19 cellular contexts compared by ENCODE assay signal in the genomic region with DNA sequence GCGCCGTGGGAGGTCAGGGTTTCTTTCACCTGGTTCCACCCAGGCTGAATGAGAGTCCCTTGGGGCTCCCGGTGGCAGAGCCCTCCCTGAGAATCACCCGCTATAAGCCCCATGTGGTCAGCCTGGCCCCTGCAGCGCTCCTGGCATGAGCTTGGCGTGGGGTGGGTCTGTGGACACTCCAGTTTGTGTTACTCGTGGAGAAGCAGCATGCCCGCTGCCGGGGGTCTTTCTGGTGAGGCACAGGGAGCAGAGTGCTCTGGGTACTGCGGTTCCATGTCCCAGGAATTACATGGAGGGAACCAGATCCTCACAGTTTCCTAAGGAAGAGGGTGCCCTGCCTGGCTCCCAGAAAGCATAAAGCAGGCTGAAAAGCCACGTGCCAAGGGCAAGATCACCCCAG.
DNase-seq lines count a peak whose midpoint lies in the region; ATAC-seq and TF ChIP-seq lines count a peak whose summit lies in the region.
"Had no signal": no experiment of that assay in that cellular context is flagged by ENCODE, and none has a peak within 500 bp of the region (broad histone marks: within the 10 kb centered on the region; RNA-seq: fewer than 3 reads in every experiment).

No MANE protein-coding gene starts in this region.

- CTCF ChIA-PET in activated CD8-positive, alpha-beta T cell treated with anti-CD3 and anti-CD28 coated beads for 36 hours (lab: Charles Lee) = no interaction called here
- CTCF ChIA-PET in activated CD8-positive, alpha-beta T cell treated with anti-CD3 and anti-CD28 coated beads, Interleukin-2, amount 10 ng/mL, durations not matched to agents 7 days and 5 days (lab: Charles Lee) = interaction anchor here (1.0 to 1.5 kb wide), 2 partner anchors 13 kb away, joined by 5 to 7 read pairs; no protein-coding TSS in a partner anchor
- CTCF ChIA-PET in RWPE1 (lab: Yijun Ruan, JAX) = no interaction called here

- intact Hi-C loops in activated CD8-positive, alpha-beta T cell treated with anti-CD3 and anti-CD28 coated beads for 36 hours (cut with micrococcal nuclease) = no loop called here
- intact Hi-C loops in natural killer cell (cut with micrococcal nuclease) = no loop called here

- POLR2A ChIA-PET in activated CD8-positive, alpha-beta T cell treated with anti-CD3 and anti-CD28 coated beads for 36 hours (lab: Charles Lee) = interaction anchor here (1.4 to 1.8 kb wide), 2 partner anchors 13 to 25 kb away, joined by 4 to 5 read pairs; no protein-coding TSS in a partner anchor
- POLR2A ChIA-PET in activated CD8-positive, alpha-beta T cell treated with anti-CD3 and anti-CD28 coated beads, Interleukin-2, amount 10 ng/mL, durations not matched to agents 7 days and 5 days (lab: Charles Lee) = no interaction called here
- POLR2A ChIA-PET in RWPE1 (lab: Yijun Ruan, JAX; ENCODE audit: low non-redundant PET) = no interaction called here

- H3K27ac Mint-ChIP-seq in activated CD8-positive, alpha-beta T cell treated with anti-CD3 and anti-CD28 coated beads for 36 hours = peak overlapping the region; percentile 8
- H3K27ac Mint-ChIP-seq in activated CD8-positive, alpha-beta T cell treated with anti-CD3 and anti-CD28 coated beads, Interleukin-2, amount 10 ng/mL, durations not matched to agents 7 days and 5 days = no peak overlapping the region
- H3K27ac Mint-ChIP-seq in natural killer cell treated with Interleukin-12 subunit alpha and Interleukin-12 subunit beta and Interleukin-15 and Interleukin-18, amount 100 ng/mL, for 72 hours = no peak overlapping the region
- H3K27ac Mint-ChIP-seq in natural killer cell = no peak overlapping the region
- H3K27ac Mint-ChIP-seq in stimulated activated effector memory CD8-positive, alpha-beta T cell treated with anti-CD3 and anti-CD28 coated beads, Interleukin-12 subunit alpha, Interleukin-12 subunit beta, amount 100 ng/mL, for 72 hours = peak overlapping the region; percentile 17
- H3K27ac Mint-ChIP-seq: CD8-positive, alpha-beta T cell; GM23338; HFFc6; IgD-negative memory B cell had no signal

- DNase-seq in activated CD8-positive, alpha-beta T cell treated with anti-CD3 and anti-CD28 coated beads for 36 hours = no peak
- no peak for DNase-seq in activated CD8-positive, alpha-beta T cell treated with anti-CD3 and anti-CD28 coated beads, Interleukin-2, amount 10 ng/mL, durations not matched to agents 7 days and 5 days
- DNase-seq in natural killer cell treated with Interleukin-12 subunit alpha and Interleukin-12 subunit beta and Interleukin-15 and Interleukin-18, amount 100 ng/mL, for 72 hours (ENCODE audit: low spot score) = peak; percentile 56
- DNase-seq in natural killer cell (no peak), RWPE1 (ENCODE audit: low spot score) (no peak), NOMO-1 treated with dmso at 0.1 percent for 144 hours (lab: John Stamatoyannopoulos, UW; ENCODE audit: unreplicated experiment) (no peak)
- no peak for DNase-seq in stimulated activated effector memory CD8-positive, alpha-beta T cell treated with anti-CD3 and anti-CD28 coated beads, Interleukin-12 subunit alpha, Interleukin-12 subunit beta, amount 100 ng/mL, for 72 hours (ENCODE audit: low spot score in 2 of 2)
- DNase-seq: AML-193; Calu3; CD8-positive, alpha-beta T cell; DMS79 treated with DMSO at 0.1 percent for 48 hours; GF-D8; HFFc6 had no signal

- TF ChIP-seq CTCF in activated CD8-positive, alpha-beta T cell treated with anti-CD3 and anti-CD28 coated beads for 36 hours (IDR thresholded peaks at IDR 0.05) = no peak
- TF ChIP-seq CTCF in natural killer cell (IDR thresholded peaks at IDR 0.05) (no peak), RWPE1 (conservative IDR thresholded peaks at IDR 0.05; ENCODE audit: low read depth) (no peak)

- no peak overlapping the region for H3K4me3 Mint-ChIP-seq in activated CD8-positive, alpha-beta T cell treated with anti-CD3 and anti-CD28 coated beads for 36 hours
- H3K4me3 Mint-ChIP-seq in activated CD8-positive, alpha-beta T cell treated with anti-CD3 and anti-CD28 coated beads, Interleukin-2, amount 10 ng/mL, durations not matched to agents 7 days and 5 days = no peak overlapping the region
- no peak overlapping the region for H3K4me3 Mint-ChIP-seq in natural killer cell treated with Interleukin-12 subunit alpha and Interleukin-12 subunit beta and Interleukin-15 and Interleukin-18, amount 100 ng/mL, for 72 hours
- no peak overlapping the region for H3K4me3 Mint-ChIP-seq in natural killer cell
- H3K4me3 Mint-ChIP-seq in stimulated activated effector memory CD8-positive, alpha-beta T cell treated with anti-CD3 and anti-CD28 coated beads, Interleukin-12 subunit alpha, Interleukin-12 subunit beta, amount 100 ng/mL, for 72 hours = no peak overlapping the region
- H3K4me3 Mint-ChIP-seq: CD8-positive, alpha-beta T cell; GM23338; HFFc6; IgD-negative memory B cell had no signal

- no peak for ATAC-seq in activated CD8-positive, alpha-beta T cell treated with anti-CD3 and anti-CD28 coated beads for 36 hours
- ATAC-seq in activated CD8-positive, alpha-beta T cell treated with anti-CD3 and anti-CD28 coated beads, Interleukin-2, amount 10 ng/mL, durations not matched to agents 7 days and 5 days = no peak
- ATAC-seq in natural killer cell treated with Interleukin-12 subunit alpha and Interleukin-12 subunit beta and Interleukin-15 and Interleukin-18, amount 100 ng/mL, for 72 hours = no peak
- ATAC-seq in natural killer cell (no peak), HG03565 (IDR thresholded peaks at IDR 0.05; ENCODE audit: unreplicated experiment) (no peak)
- no peak for ATAC-seq in stimulated activated effector memory CD8-positive, alpha-beta T cell treated with anti-CD3 and anti-CD28 coated beads, Interleukin-12 subunit alpha, Interleukin-12 subunit beta, amount 100 ng/mL, for 72 hours
- ATAC-seq: A549; CD8-positive, alpha-beta T cell; GM23338; HCT116 had no signal

- peaks cover 29% of the 10 kb centered on the region for H3K36me3 Mint-ChIP-seq in activated CD8-positive, alpha-beta T cell treated with anti-CD3 and anti-CD28 coated beads for 36 hours (ENCODE audit: low read depth)
- H3K36me3 Mint-ChIP-seq in activated CD8-positive, alpha-beta T cell treated with anti-CD3 and anti-CD28 coated beads, Interleukin-2, amount 10 ng/mL, durations not matched to agents 7 days and 5 days (ENCODE audit: low read depth) = peaks cover 35% of the 10 kb centered on the region
- no peaks in the 10 kb centered on the region for H3K36me3 Mint-ChIP-seq in natural killer cell treated with Interleukin-12 subunit alpha and Interleukin-12 subunit beta and Interleukin-15 and Interleukin-18, amount 100 ng/mL, for 72 hours
- no peaks in the 10 kb centered on the region for H3K36me3 Mint-ChIP-seq in natural killer cell
- peaks cover 83% of the 10 kb centered on the region for H3K36me3 Mint-ChIP-seq in stimulated activated effector memory CD8-positive, alpha-beta T cell treated with anti-CD3 and anti-CD28 coated beads, Interleukin-12 subunit alpha, Interleukin-12 subunit beta, amount 100 ng/mL, for 72 hours

- no peaks in the 10 kb centered on the region for H3K9me3 Mint-ChIP-seq in activated CD8-positive, alpha-beta T cell treated with anti-CD3 and anti-CD28 coated beads for 36 hours
- H3K9me3 Mint-ChIP-seq in activated CD8-positive, alpha-beta T cell treated with anti-CD3 and anti-CD28 coated beads, Interleukin-2, amount 10 ng/mL, durations not matched to agents 7 days and 5 days (ENCODE audit: insufficient read depth) = no peaks in the 10 kb centered on the region
- no peaks in the 10 kb centered on the region for H3K9me3 Mint-ChIP-seq in natural killer cell treated with Interleukin-12 subunit alpha and Interleukin-12 subunit beta and Interleukin-15 and Interleukin-18, amount 100 ng/mL, for 72 hours
- H3K9me3 Mint-ChIP-seq in natural killer cell = no peaks in the 10 kb centered on the region
- no peaks in the 10 kb centered on the region for H3K9me3 Mint-ChIP-seq in stimulated activated effector memory CD8-positive, alpha-beta T cell treated with anti-CD3 and anti-CD28 coated beads, Interleukin-12 subunit alpha, Interleukin-12 subunit beta, amount 100 ng/mL, for 72 hours
- H3K9me3 Mint-ChIP-seq: CD8-positive, alpha-beta T cell; GM23338; HFFc6; IgD-negative memory B cell had no signal

- H3K27me3 Mint-ChIP-seq in activated CD8-positive, alpha-beta T cell treated with anti-CD3 and anti-CD28 coated beads for 36 hours = no peaks in the 10 kb centered on the region
- H3K27me3 Mint-ChIP-seq in activated CD8-positive, alpha-beta T cell treated with anti-CD3 and anti-CD28 coated beads, Interleukin-2, amount 10 ng/mL, durations not matched to agents 7 days and 5 days (ENCODE audit: low read depth) = no peaks in the 10 kb centered on the region
- H3K27me3 Mint-ChIP-seq in natural killer cell treated with Interleukin-12 subunit alpha and Interleukin-12 subunit beta and Interleukin-15 and Interleukin-18, amount 100 ng/mL, for 72 hours = no peaks in the 10 kb centered on the region
- H3K27me3 Mint-ChIP-seq in natural killer cell (ENCODE audit: low read depth in 2 of 2) = no peaks in the 10 kb centered on the region
- H3K27me3 Mint-ChIP-seq: IgD-negative memory B cell had no signal

- H3K27ac ChIP-seq in RWPE1 = peak overlapping the region; percentile 3; the same call in 1 of the 2 replicates
- H3K27ac ChIP-seq: 22Rv1, A549 had no signal

- no peaks in the 10 kb centered on the region for H3K4me1 Mint-ChIP-seq in activated CD8-positive, alpha-beta T cell treated with anti-CD3 and anti-CD28 coated beads for 36 hours (ENCODE audit: low read depth)
- peaks cover 11% of the 10 kb centered on the region for H3K4me1 Mint-ChIP-seq in activated CD8-positive, alpha-beta T cell treated with anti-CD3 and anti-CD28 coated beads, Interleukin-2, amount 10 ng/mL, durations not matched to agents 7 days and 5 days (ENCODE audit: low read depth)
- peaks cover 0 to 3% of the 10 kb centered on the region in 2 donors for H3K4me1 Mint-ChIP-seq in natural killer cell treated with Interleukin-12 subunit alpha and Interleukin-12 subunit beta and Interleukin-15 and Interleukin-18, amount 100 ng/mL, for 72 hours (ENCODE audit: low read depth in 2 of 2)
- H3K4me1 Mint-ChIP-seq in natural killer cell = no peaks in the 10 kb centered on the region
- H3K4me1 Mint-ChIP-seq in stimulated activated effector memory CD8-positive, alpha-beta T cell treated with anti-CD3 and anti-CD28 coated beads, Interleukin-12 subunit alpha, Interleukin-12 subunit beta, amount 100 ng/mL, for 72 hours = no peaks in the 10 kb centered on the region
- H3K4me1 Mint-ChIP-seq: GM23338, IgD-negative memory B cell had no signal

Comparison
In these comparisons a context has a peak if more than half of its experiments do, and no peak if none do; other contexts are left out.
1. H3K27ac Mint-ChIP-seq: peak in activated CD8-positive, alpha-beta T cell treated with anti-CD3 and anti-CD28 coated beads for 36 hours (single experiment) and stimulated activated effector memory CD8-positive, alpha-beta T cell treated with anti-CD3 and anti-CD28 coated beads, Interleukin-12 subunit alpha, Interleukin-12 subunit beta, amount 100 ng/mL, for 72 hours (single experiment); none in activated CD8-positive, alpha-beta T cell treated with anti-CD3 and anti-CD28 coated beads, Interleukin-2, amount 10 ng/mL, durations not matched to agents 7 days and 5 days (single experiment), natural killer cell treated with Interleukin-12 subunit alpha and Interleukin-12 subunit beta and Interleukin-15 and Interleukin-18, amount 100 ng/mL, for 72 hours (0 of 2) and natural killer cell (0 of 2).